ENCODE assay signal across 17 cellular contexts in the genomic region with DNA sequence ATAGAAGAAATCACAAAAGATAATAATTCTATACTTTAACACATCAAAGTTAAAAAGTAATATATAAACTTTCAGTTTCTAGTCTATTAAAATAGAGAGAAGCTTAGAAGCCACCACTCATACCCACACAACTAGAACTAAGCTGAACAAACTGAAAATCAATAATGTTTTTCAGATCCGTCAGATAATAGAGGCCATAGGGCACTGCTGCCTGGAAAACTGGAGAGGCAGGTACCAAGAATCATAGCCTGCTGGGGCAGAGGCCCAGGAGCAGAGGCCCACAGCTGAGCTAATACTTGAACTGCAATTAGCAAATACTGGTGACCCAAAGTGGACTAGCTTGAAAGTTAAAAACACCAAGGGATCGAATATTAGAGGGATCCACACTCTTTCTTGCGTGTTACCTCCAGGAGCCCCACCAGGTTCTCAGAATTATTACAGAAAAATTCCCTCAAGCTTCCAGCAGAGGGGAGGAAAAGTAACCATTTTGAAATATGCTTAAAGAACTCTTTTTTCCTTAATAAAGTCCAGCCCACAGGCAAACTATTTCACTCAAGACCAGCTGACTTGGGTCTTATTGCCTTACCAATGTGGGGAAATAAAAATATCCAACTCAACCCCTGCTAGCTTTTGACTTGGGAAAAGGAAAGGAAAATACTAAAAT.
A peak's percentile ranks its signal among the peaks of the same experiment; 100 is the strongest.
DNase-seq lines count a peak whose midpoint lies in the region; ATAC-seq, FAIRE-seq and TF ChIP-seq lines count a peak whose summit lies in the region.
"Had no signal": no experiment of that assay in that cellular context is flagged by ENCODE, and none has a peak within 500 bp of the region (broad histone marks: within the 10 kb centered on the region; RNA-seq: fewer than 3 reads in every experiment).

No MANE protein-coding gene starts in this region.

- RAD21 ChIA-PET in GM12878 (lab: Charles Lee; ENCODE audit: unreplicated experiment): interaction anchor here (0.6 to 3.3 kb wide), 9 partner anchors 10 to 532 kb away, joined by 3 to 12 read pairs (median 5); no protein-coding TSS in a partner anchor

- H3K36me3 Mint-ChIP-seq in HFFc6 (ENCODE audit: low read depth): no peaks in the 10 kb centered on the region
- H3K36me3 Mint-ChIP-seq in natural killer cell treated with Interleukin-12 subunit alpha and Interleukin-12 subunit beta and Interleukin-15 and Interleukin-18, amount 100 ng/mL, for 72 hours: no peaks in the 10 kb centered on the region
- H3K36me3 Mint-ChIP-seq: brain, T-cell had no signal

- TF ChIP-seq EP300 in GM12878 (IDR thresholded peaks at IDR 0.05; ENCODE audit: borderline replicate concordance in 1 of 2, control insufficient read depth in 1 of 2, low read depth in 2 of 2, low read length in 2 of 2): no peak

- no peak for FAIRE-seq in GM12878 (lab: Jason Lieb, UNC)

- H3K4me1 Mint-ChIP-seq in HFFc6 (ENCODE audit: low read depth): peaks cover 12% of the 10 kb centered on the region
- H3K4me1 Mint-ChIP-seq in natural killer cell treated with Interleukin-12 subunit alpha and Interleukin-12 subunit beta and Interleukin-15 and Interleukin-18, amount 100 ng/mL, for 72 hours (ENCODE audit: low read depth in 2 of 2): no peaks in the 10 kb centered on the region
- H3K4me1 Mint-ChIP-seq: brain, T-cell had no signal

- WGBS in GM12878 (ENCODE audit: insufficient coverage, insufficient replicate concordance, low lambda C conversion rate, missing lambda C conversion rate): 27% methylated on average over 3 of the region's 3 CpGs
- WGBS in liver: 30% methylated on average over 3 of the region's 3 CpGs

- H2AFZ ChIP-seq in GM12878 (ENCODE audit: control insufficient read depth, low read depth, low read length): no peak overlapping the region

- H3K9me3 Mint-ChIP-seq in HFFc6: no peaks in the 10 kb centered on the region
- H3K9me3 Mint-ChIP-seq in natural killer cell treated with Interleukin-12 subunit alpha and Interleukin-12 subunit beta and Interleukin-15 and Interleukin-18, amount 100 ng/mL, for 72 hours: peaks cover 22% of the 10 kb centered on the region
- H3K9me3 Mint-ChIP-seq: activated T-helper 1 cell treated with anti-CD3 and anti-CD28 coated beads, Interleukin-12 subunit alpha, Interleukin-12 subunit beta, Interleukin-2, Interleukin-4 antibody, amounts not matched to agents 30 ng/mL and 10 ng/mL and 1 ng/mL, durations not matched to agents 14 hours and 24 hours and 36 hours had no signal

- ATAC-seq in GM12878 (peak; percentile 62), GM21619 (IDR thresholded peaks at IDR 0.05; ENCODE audit: unreplicated experiment) (no peak), HG02852 (IDR thresholded peaks at IDR 0.05; ENCODE audit: unreplicated experiment) (no peak)
- ATAC-seq in natural killer cell treated with Interleukin-12 subunit alpha and Interleukin-12 subunit beta and Interleukin-15 and Interleukin-18, amount 100 ng/mL, for 72 hours: no peak
- ATAC-seq: T-cell had no signal

- no peak for TF ChIP-seq RAD21 in GM12878 (IDR thresholded peaks at IDR 0.05; ENCODE audit: insufficient read depth, low read depth, low read length)
- peak; percentile 65 to 71 for TF ChIP-seq RAD21 in liver (IDR thresholded peaks at IDR 0.05)

- H3K9ac ChIP-seq in GM12878 (ENCODE audit: control insufficient read depth, insufficient read depth, low read length): no peak overlapping the region
- H3K9ac ChIP-seq in liver (ENCODE audit: low read depth in 1 of 2, low read length in 2 of 2): peak overlapping the region in 1 of 2 donors; percentile 20

- POLR2A ChIA-PET in GM12878 (lab: Charles Lee): interaction anchor here (0.6 to 1.9 kb wide), 5 partner anchors 11 to 34 kb away, joined by 3 to 19 read pairs (median 3); no protein-coding TSS in a partner anchor

- no peak for DNase-seq in BE2C
- no peak for DNase-seq in HFFc6
- no peak for DNase-seq in GM12878 (ENCODE audit: low read depth, low spot score)
- DNase-seq in natural killer cell treated with Interleukin-12 subunit alpha and Interleukin-12 subunit beta and Interleukin-15 and Interleukin-18, amount 100 ng/mL, for 72 hours (ENCODE audit: low spot score): no peak
- DNase-seq in NCI-H146 (lab: John Stamatoyannopoulos, UW): no peak
- DNase-seq: activated CD4-positive, alpha-beta T cell treated with anti-CD3 and anti-CD28 coated beads for 48 hours; EL; hypothalamus; mesenchymal stem cell; NCI-H2081 treated with DMSO at 0.1 percent for 48 hours; T-cell; uterus had no signal

- no peaks in the 10 kb centered on the region for H3K4me1 ChIP-seq in BE2C
- no peaks in the 10 kb centered on the region for H3K4me1 ChIP-seq in GM12878 (ENCODE audit: control insufficient read depth, insufficient read depth, low read length)
- H3K4me1 ChIP-seq in liver (ENCODE audit: control insufficient read depth in 4 of 4, insufficient read depth in 4 of 4, low read length in 3 of 4): peaks cover 0 to 11% (median 5%) of the 10 kb centered on the region in 4 donors
- H3K4me1 ChIP-seq: uterus had no signal

- TF ChIP-seq POLR2A in GM12878 (IDR thresholded peaks at IDR 0.05; ENCODE audit: low read depth, low read length): no peak

- no peak overlapping the region for H3K4me2 ChIP-seq in GM12878 (ENCODE audit: control insufficient read depth, insufficient read depth)

- no peak overlapping the region for H3K27ac Mint-ChIP-seq in HFFc6
- no peak overlapping the region for H3K27ac Mint-ChIP-seq in natural killer cell treated with Interleukin-12 subunit alpha and Interleukin-12 subunit beta and Interleukin-15 and Interleukin-18, amount 100 ng/mL, for 72 hours
- H3K27ac Mint-ChIP-seq: activated T-helper 1 cell treated with anti-CD3 and anti-CD28 coated beads, Interleukin-12 subunit alpha, Interleukin-12 subunit beta, Interleukin-2, Interleukin-4 antibody, amounts not matched to agents 30 ng/mL and 10 ng/mL and 1 ng/mL, durations not matched to agents 14 hours and 24 hours and 36 hours; brain; T-cell had no signal

- H3K36me3 ChIP-seq in BE2C: no peaks in the 10 kb centered on the region
- H3K36me3 ChIP-seq in GM12878 (ENCODE audit: control insufficient read depth in 2 of 2, insufficient read depth in 2 of 2, low read length in 1 of 2): no peaks in the 10 kb centered on the region
- no peaks in the 10 kb centered on the region for H3K36me3 ChIP-seq in liver (ENCODE audit: control insufficient read depth in 4 of 4, insufficient read depth in 3 of 4, low read depth in 1 of 4, low read length in 3 of 4)
- H3K36me3 ChIP-seq: uterus had no signal

- H3K27ac ChIP-seq in GM12878 (ENCODE audit: control insufficient read depth, insufficient read depth): no peak overlapping the region
- H3K27ac ChIP-seq in liver (ENCODE audit: low read depth in 1 of 2, low read length in 2 of 2): peak overlapping the region in 1 of 2 donors; percentile 46
- H3K27ac ChIP-seq: uterus had no signal

- CTCF ChIA-PET in GM12878 (lab: Yijun Ruan, JAX): interaction anchor here (0.8 to 2.9 kb wide), 8 partner anchors 10 to 51 kb away, joined by 3 to 8 read pairs (median 4); no protein-coding TSS in a partner anchor

- intact Hi-C loops in GM12878 (cut with micrococcal nuclease; ENCODE audit: unreplicated experiment): no loop called here

- TF ChIP-seq CTCF in BE2C (IDR thresholded peaks at IDR 0.05; ENCODE audit: low read depth, low read length) (peak; percentile 15; the same call in 1 of the 2 replicates), HFFc6 (IDR thresholded peaks at IDR 0.05) (peak; percentile 66), GM12878 (IDR thresholded peaks at IDR 0.05 in 2 of 3, conservative IDR thresholded peaks at IDR 0.05 in 1 of 3; ENCODE audit: control insufficient read depth in 2 of 3, extremely low read depth in 1 of 3, insufficient read depth in 1 of 3, low read depth in 3 of 3, low read length in 3 of 3) (no peak), liver (IDR thresholded peaks at IDR 0.05; ENCODE audit: low read depth, low read length, missing input control) (no peak)

- H3K9me3 ChIP-seq in BE2C (no peaks in the 10 kb centered on the region), GM12878 (replicated peaks; ENCODE audit: control insufficient read depth, insufficient read depth, low read length) (no peaks in the 10 kb centered on the region), liver (ENCODE audit: control insufficient read depth in 4 of 4, low read length in 3 of 4) (no peaks in the 10 kb centered on the region)
- H3K9me3 ChIP-seq: uterus had no signal

- H3K79me2 ChIP-seq in GM12878 (ENCODE audit: control insufficient read depth, insufficient read depth, low read length): no peaks in the 10 kb centered on the region

- no peaks in the 10 kb centered on the region for H3K27me3 Mint-ChIP-seq in HFFc6 (ENCODE audit: insufficient read depth)
- H3K27me3 Mint-ChIP-seq in natural killer cell treated with Interleukin-12 subunit alpha and Interleukin-12 subunit beta and Interleukin-15 and Interleukin-18, amount 100 ng/mL, for 72 hours: no peaks in the 10 kb centered on the region
- H3K27me3 Mint-ChIP-seq: T-cell had no signal

- H3K27me3 ChIP-seq in BE2C: no peaks in the 10 kb centered on the region
- H3K27me3 ChIP-seq in GM12878 (replicated peaks in 1 of 2; ENCODE audit: control insufficient read depth in 2 of 2, insufficient read depth in 2 of 2, low read length in 1 of 2): no peaks in the 10 kb centered on the region
- no peaks in the 10 kb centered on the region for H3K27me3 ChIP-seq in liver (ENCODE audit: control insufficient read depth in 4 of 4, insufficient read depth in 4 of 4, low read length in 3 of 4)
- H3K27me3 ChIP-seq: uterus had no signal

- no peak overlapping the region for H3K4me3 ChIP-seq in BE2C (ENCODE audit: low read depth, low read length)
- H3K4me3 ChIP-seq in GM12878: no peak overlapping the region
- no peak overlapping the region for H3K4me3 ChIP-seq in liver (ENCODE audit: low read depth in 1 of 3, low read length in 3 of 3)
- H3K4me3 ChIP-seq: uterus had no signal

- SMC1A ChIA-PET in GM12878 (lab: Charles Lee; ENCODE audit: uncharacterized antibody, unreplicated experiment): interaction anchor here (0.7 to 6.2 kb wide), 24 partner anchors 11 to 772 kb away, joined by 3 to 68 read pairs (median 4); no protein-coding TSS in a partner anchor

- H3K4me3 Mint-ChIP-seq in HFFc6: no peak overlapping the region
- H3K4me3 Mint-ChIP-seq in natural killer cell treated with Interleukin-12 subunit alpha and Interleukin-12 subunit beta and Interleukin-15 and Interleukin-18, amount 100 ng/mL, for 72 hours: no peak overlapping the region
- H3K4me3 Mint-ChIP-seq: activated T-helper 1 cell treated with anti-CD3 and anti-CD28 coated beads, Interleukin-12 subunit alpha, Interleukin-12 subunit beta, Interleukin-2, Interleukin-4 antibody, amounts not matched to agents 30 ng/mL and 10 ng/mL and 1 ng/mL, durations not matched to agents 14 hours and 24 hours and 36 hours; brain; T-cell had no signal

- BruUV-seq in GM12878 (replicated peaks; lab: Mats Ljungman, UMichigan): no TSS peak

- no peaks in the 10 kb centered on the region for H4K20me1 ChIP-seq in GM12878 (ENCODE audit: control insufficient read depth, insufficient read depth)

- in situ Hi-C loops in GM12878 (cut with MboI): no loop called here

TF ChIP-seq in liver, 16 proteins besides CTCF, POLR2A, EP300 and RAD21 (continues in another document):
- TF ChIP-seq, protein P1, sequence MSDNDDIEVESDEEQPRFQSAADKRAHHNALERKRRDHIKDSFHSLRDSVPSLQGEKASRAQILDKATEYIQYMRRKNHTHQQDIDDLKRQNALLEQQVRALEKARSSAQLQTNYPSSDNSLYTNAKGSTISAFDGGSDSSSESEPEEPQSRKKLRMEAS (IDR thresholded peaks at IDR 0.05): peak; percentile 36

Comparison
In these comparisons a context has a peak if more than half of its experiments do, and no peak if none do; other contexts are left out.
1. CTCF ChIP-seq: peak in BE2C (single experiment) and HFFc6 (single experiment); none in GM12878 (0 of 3) and liver (single experiment).